Comparison of ENCODE assay signal across 1 cellular context in genomic region chr13:52513957-52514596, GRCh38.
A peak's percentile ranks its signal among the peaks of the same experiment; 100 is the strongest.
TF ChIP-seq lines count a peak whose summit lies in the region.
"Not testable (repeated sequence)": the region's sequence is repeated elsewhere in the genome, so short reads cannot be mapped to it uniquely, and the experiment has no call there.

No MANE protein-coding gene starts in this region.

TF ChIP-seq in K562, 482 proteins besides CTCF, POLR2A, EP300 and RAD21:
- TF ChIP-seq FOSL1 (tag; conservative IDR thresholded peaks at IDR 0.05) (peak; percentile 73), NFE2 (IDR thresholded peaks at IDR 0.05; ENCODE audit: low read depth) (peak; percentile 81), ARID1B (IDR thresholded peaks at IDR 0.05) (peak; percentile 22; the same call in 1 of the 2 replicates), YY1 (IDR thresholded peaks at IDR 0.05; ENCODE audit: borderline replicate concordance in 1 of 3, control insufficient read depth in 1 of 3, extremely low read depth in 1 of 3, insufficient read depth in 3 of 3, insufficient read length in 1 of 3, insufficient replicate concordance in 2 of 3, low read depth in 1 of 3, low read length in 2 of 3) (peak in 1 of 3 experiments; percentile 28), ATF4 (CRISPR knock-in tag; IDR thresholded peaks at IDR 0.05) (0 out of 2 replicates have a peak, but pooled peaks have one; percentile 36), MAFF (IDR thresholded peaks at IDR 0.05; ENCODE audit: low read length) (peak; percentile 40), ZNF316 (IDR thresholded peaks at IDR 0.05) (peak; percentile 87), C11orf30 (IDR thresholded peaks at IDR 0.05; ENCODE audit: low read depth) (peak; percentile 81), ATF3 (IDR thresholded peaks at IDR 0.05) (peak; percentile 76), MYBL2 (IDR thresholded peaks at IDR 0.05; ENCODE audit: low read depth) (peak; percentile 48; the same call in 1 of the 2 replicates), MAFK (IDR thresholded peaks at IDR 0.05; ENCODE audit: low read length) (peak; percentile 49; the same call in 1 of the 2 replicates), JUND (IDR thresholded peaks at IDR 0.05; ENCODE audit: borderline replicate concordance, low read depth, low read length) (peak; percentile 76), CEBPG (CRISPR knock-in tag; IDR thresholded peaks at IDR 0.05) (peak; percentile 36; the same call in 1 of the 2 replicates), CEBPG (tag; conservative IDR thresholded peaks at IDR 0.05 in 1 of 2, IDR thresholded peaks at IDR 0.05 in 1 of 2) (peak in 1 of 2 experiments; percentile 58; a peak in 2 of 4 replicates), MEF2A (IDR thresholded peaks at IDR 0.05; ENCODE audit: control insufficient read depth, low read depth, low read length) (peak; percentile 56; the same call in 1 of the 2 replicates), MAFG (tag; conservative IDR thresholded peaks at IDR 0.05) (peak; percentile 71)
- not testable (repeated sequence) for TF ChIP-seq ATF3 (CRISPR knock-in tag; conservative IDR thresholded peaks at IDR 0.05); MYBL2 (CRISPR knock-in tag; IDR thresholded peaks at IDR 0.05; ENCODE audit: borderline replicate concordance); JUND (tag; IDR thresholded peaks at IDR 0.05; ENCODE audit: borderline replicate concordance, low read depth, low read length)
